2 cellular contexts compared by ENCODE assay signal in genomic region chr17:76054112-76054476, GRCh38.
TF ChIP-seq lines count a peak whose summit lies in the region.

No MANE protein-coding gene starts in this region.

TF ChIP-seq in IMR-90, 13 proteins besides CTCF, POLR2A, EP300 and RAD21:
- TF ChIP-seq SMC3 (IDR thresholded peaks at IDR 0.05; ENCODE audit: low read depth, low read length) (no peak), RFX5 (IDR thresholded peaks at IDR 0.05; ENCODE audit: low read depth, low read length) (no peak), MAFK (IDR thresholded peaks at IDR 0.05; ENCODE audit: low read depth, low read length) (no peak), CEBPB (IDR thresholded peaks at IDR 0.05; ENCODE audit: low read depth, low read length) (no peak), RCOR1 (IDR thresholded peaks at IDR 0.05; ENCODE audit: insufficient replicate concordance, low read length) (no peak)
TF ChIP-seq in IMR-90: peak in this region for 0.

TF ChIP-seq in GM12891, 5 proteins besides CTCF, POLR2A, EP300 and RAD21:
- TF ChIP-seq SPI1 (IDR thresholded peaks at IDR 0.05; ENCODE audit: low read depth, low read length) (no peak), POLR2AphosphoS5 (IDR thresholded peaks at IDR 0.05; ENCODE audit: low read depth, low read length) (no peak), TAF1 (IDR thresholded peaks at IDR 0.05; ENCODE audit: low read depth, low read length) (no peak), POU2F2 (IDR thresholded peaks at IDR 0.05; ENCODE audit: low read depth, low read length) (no peak), PAX5 (IDR thresholded peaks at IDR 0.05; ENCODE audit: insufficient read depth, low read length, severe bottlenecking) (no peak)
